Comparison of ENCODE assay signal across 1 cellular context in the genomic region with DNA sequence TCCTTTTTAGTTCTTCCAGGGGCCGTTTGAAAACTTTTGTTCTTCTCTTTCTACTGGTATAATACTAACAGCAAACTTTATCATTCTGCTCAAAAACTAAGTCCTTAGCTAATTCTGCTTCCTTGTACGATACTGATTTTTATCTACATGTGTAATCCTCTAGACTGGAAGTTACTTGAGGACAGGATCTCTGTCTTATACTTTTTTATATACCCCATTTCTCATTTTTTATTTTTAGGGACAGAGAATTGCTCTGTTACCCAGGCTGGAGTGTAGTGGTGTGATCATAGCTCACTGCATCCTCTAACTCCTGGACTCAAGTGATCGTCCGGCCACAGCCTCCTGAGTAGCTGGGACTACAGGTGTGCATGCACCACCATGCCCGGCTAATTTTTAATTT.
TF ChIP-seq lines count a peak whose summit lies in the region.

No MANE protein-coding gene starts in this region.

TF ChIP-seq in GM23338, 12 proteins besides CTCF, POLR2A, EP300 and RAD21:
- TF ChIP-seq JUNB (IDR thresholded peaks at IDR 0.05; ENCODE audit: unreplicated experiment): no peak
- TF ChIP-seq CREB1 (CRISPR knock-in tag; IDR thresholded peaks at IDR 0.05; ENCODE audit: low read depth): no peak
- no peak for TF ChIP-seq POLR2AphosphoS5 (IDR thresholded peaks at IDR 0.05; ENCODE audit: low read depth)
- TF ChIP-seq, protein P1, sequence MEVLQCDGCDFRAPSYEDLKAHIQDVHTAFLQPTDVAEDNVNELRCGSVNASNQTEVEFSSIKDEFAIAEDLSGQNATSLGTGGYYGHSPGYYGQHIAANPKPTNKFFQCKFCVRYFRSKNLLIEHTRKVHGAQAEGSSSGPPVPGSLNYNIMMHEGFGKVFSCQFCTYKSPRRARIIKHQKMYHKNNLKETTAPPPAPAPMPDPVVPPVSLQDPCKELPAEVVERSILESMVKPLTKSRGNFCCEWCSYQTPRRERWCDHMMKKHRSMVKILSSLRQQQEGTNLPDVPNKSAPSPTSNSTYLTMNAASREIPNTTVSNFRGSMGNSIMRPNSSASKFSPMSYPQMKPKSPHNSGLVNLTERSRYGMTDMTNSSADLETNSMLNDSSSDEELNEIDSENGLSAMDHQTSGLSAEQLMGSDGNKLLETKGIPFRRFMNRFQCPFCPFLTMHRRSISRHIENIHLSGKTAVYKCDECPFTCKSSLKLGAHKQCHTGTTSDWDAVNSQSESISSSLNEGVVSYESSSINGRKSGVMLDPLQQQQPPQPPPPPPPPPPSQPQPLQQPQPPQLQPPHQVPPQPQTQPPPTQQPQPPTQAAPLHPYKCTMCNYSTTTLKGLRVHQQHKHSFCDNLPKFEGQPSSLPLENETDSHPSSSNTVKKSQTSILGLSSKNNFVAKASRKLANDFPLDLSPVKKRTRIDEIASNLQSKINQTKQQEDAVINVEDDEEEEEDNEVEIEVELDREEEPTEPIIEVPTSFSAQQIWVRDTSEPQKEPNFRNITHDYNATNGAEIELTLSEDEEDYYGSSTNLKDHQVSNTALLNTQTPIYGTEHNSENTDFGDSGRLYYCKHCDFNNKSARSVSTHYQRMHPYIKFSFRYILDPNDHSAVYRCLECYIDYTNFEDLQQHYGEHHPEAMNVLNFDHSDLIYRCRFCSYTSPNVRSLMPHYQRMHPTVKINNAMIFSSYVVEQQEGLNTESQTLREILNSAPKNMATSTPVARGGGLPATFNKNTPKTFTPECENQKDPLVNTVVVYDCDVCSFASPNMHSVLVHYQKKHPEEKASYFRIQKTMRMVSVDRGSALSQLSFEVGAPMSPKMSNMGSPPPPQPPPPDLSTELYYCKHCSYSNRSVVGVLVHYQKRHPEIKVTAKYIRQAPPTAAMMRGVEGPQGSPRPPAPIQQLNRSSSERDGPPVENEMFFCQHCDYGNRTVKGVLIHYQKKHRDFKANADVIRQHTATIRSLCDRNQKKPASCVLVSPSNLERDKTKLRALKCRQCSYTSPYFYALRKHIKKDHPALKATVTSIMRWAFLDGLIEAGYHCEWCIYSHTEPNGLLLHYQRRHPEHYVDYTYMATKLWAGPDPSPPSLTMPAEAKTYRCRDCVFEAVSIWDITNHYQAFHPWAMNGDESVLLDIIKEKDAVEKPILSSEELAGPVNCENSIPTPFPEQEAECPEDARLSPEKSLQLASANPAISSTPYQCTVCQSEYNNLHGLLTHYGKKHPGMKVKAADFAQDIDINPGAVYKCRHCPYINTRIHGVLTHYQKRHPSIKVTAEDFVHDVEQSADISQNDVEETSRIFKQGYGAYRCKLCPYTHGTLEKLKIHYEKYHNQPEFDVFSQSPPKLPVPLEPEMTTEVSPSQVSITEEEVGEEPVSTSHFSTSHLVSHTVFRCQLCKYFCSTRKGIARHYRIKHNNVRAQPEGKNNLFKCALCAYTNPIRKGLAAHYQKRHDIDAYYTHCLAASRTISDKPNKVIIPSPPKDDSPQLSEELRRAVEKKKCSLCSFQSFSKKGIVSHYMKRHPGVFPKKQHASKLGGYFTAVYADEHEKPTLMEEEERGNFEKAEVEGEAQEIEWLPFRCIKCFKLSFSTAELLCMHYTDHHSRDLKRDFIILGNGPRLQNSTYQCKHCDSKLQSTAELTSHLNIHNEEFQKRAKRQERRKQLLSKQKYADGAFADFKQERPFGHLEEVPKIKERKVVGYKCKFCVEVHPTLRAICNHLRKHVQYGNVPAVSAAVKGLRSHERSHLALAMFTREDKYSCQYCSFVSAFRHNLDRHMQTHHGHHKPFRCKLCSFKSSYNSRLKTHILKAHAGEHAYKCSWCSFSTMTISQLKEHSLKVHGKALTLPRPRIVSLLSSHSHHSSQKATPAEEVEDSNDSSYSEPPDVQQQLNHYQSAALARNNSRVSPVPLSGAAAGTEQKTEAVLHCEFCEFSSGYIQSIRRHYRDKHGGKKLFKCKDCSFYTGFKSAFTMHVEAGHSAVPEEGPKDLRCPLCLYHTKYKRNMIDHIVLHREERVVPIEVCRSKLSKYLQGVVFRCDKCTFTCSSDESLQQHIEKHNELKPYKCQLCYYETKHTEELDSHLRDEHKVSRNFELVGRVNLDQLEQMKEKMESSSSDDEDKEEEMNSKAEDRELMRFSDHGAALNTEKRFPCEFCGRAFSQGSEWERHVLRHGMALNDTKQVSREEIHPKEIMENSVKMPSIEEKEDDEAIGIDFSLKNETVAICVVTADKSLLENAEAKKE (CRISPR knock-in tag; IDR thresholded peaks at IDR 0.05): no peak
- TF ChIP-seq ZNF331 (CRISPR knock-in tag; IDR thresholded peaks at IDR 0.05; ENCODE audit: low read depth): no peak
- TF ChIP-seq ETS1 (IDR thresholded peaks at IDR 0.05): no peak
- TF ChIP-seq EZH2phosphoT487 (IDR thresholded peaks at IDR 0.05; ENCODE audit: unreplicated experiment): no peak
- TF ChIP-seq, protein P2, sequence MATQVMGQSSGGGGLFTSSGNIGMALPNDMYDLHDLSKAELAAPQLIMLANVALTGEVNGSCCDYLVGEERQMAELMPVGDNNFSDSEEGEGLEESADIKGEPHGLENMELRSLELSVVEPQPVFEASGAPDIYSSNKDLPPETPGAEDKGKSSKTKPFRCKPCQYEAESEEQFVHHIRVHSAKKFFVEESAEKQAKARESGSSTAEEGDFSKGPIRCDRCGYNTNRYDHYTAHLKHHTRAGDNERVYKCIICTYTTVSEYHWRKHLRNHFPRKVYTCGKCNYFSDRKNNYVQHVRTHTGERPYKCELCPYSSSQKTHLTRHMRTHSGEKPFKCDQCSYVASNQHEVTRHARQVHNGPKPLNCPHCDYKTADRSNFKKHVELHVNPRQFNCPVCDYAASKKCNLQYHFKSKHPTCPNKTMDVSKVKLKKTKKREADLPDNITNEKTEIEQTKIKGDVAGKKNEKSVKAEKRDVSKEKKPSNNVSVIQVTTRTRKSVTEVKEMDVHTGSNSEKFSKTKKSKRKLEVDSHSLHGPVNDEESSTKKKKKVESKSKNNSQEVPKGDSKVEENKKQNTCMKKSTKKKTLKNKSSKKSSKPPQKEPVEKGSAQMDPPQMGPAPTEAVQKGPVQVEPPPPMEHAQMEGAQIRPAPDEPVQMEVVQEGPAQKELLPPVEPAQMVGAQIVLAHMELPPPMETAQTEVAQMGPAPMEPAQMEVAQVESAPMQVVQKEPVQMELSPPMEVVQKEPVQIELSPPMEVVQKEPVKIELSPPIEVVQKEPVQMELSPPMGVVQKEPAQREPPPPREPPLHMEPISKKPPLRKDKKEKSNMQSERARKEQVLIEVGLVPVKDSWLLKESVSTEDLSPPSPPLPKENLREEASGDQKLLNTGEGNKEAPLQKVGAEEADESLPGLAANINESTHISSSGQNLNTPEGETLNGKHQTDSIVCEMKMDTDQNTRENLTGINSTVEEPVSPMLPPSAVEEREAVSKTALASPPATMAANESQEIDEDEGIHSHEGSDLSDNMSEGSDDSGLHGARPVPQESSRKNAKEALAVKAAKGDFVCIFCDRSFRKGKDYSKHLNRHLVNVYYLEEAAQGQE (IDR thresholded peaks at IDR 0.05; ENCODE audit: unreplicated experiment): no peak
- no peak for TF ChIP-seq NANOG (IDR thresholded peaks at IDR 0.05; ENCODE audit: borderline replicate concordance)
- no peak for TF ChIP-seq ZNF114 (CRISPR knock-in tag; IDR thresholded peaks at IDR 0.05)
- no peak for TF ChIP-seq EZH2 (IDR thresholded peaks at IDR 0.05; ENCODE audit: low read depth, unreplicated experiment)
- no peak for TF ChIP-seq STAT1 (IDR thresholded peaks at IDR 0.05; ENCODE audit: unreplicated experiment)
